ENCODE assay signal across 8 cellular contexts in the genomic region with DNA sequence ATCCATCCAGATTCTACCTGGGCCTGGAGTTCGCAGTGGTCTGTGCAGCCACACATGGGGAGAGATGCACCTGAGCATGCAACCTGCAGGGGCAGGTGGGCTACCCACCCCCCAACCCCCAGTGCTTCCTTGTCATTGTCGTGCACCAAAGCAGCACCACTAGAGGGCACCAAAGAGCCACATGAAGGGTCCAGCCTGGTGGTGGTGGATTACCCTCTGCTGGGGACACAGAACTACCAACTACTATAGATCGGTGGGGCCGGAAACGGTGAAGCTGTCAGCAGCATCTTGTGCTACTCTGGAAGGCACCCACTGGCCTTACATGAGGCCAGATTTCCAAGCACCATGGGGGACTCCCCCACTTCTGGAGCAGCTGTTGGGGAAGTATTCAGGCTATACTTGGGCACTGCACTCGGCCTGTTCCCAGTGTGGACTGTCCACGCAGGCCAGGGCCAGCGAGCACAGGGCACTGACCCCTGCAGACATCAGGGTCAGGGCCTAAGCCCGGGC.
DNase-seq lines count a peak whose midpoint lies in the region; ATAC-seq and TF ChIP-seq lines count a peak whose summit lies in the region.

No MANE protein-coding gene starts in this region.

- no TSS peak for BruUV-seq in PC-3 (replicated peaks; lab: Mats Ljungman, UMichigan)

- POLR2A ChIA-PET in CD8-positive, alpha-beta T cell (lab: Charles Lee): no interaction called here
- POLR2A ChIA-PET in PC-3 (lab: Charles Lee; ENCODE audit: unreplicated experiment): no interaction called here
- POLR2A ChIA-PET in naive thymus-derived CD8-positive, alpha-beta T cell (lab: Charles Lee): no interaction called here

- intact Hi-C loops in CD8-positive, alpha-beta T cell (cut with DNase I, micrococcal nuclease): loop anchor here (1.0 to 5.0 kb wide), 2 partner anchors 462 to 476 kb away; no protein-coding TSS in a partner anchor
- intact Hi-C loops in PC-3 (cut with micrococcal nuclease) (loop anchor here (1.0 kb wide), 3 partner anchors 392 to 476 kb away; no protein-coding TSS in a partner anchor), esophagus muscularis mucosa (cut with DNase I) (loop anchor here (2.0 to 10.0 kb wide), 2 partner anchors 389 to 459 kb away; a partner anchor contains a TSS)

- no peaks in the 10 kb centered on the region for H3K36me3 ChIP-seq in CD8-positive, alpha-beta T cell (ENCODE audit: insufficient read depth, low read length)
- H3K36me3 ChIP-seq in Karpas-422 (ENCODE audit: insufficient read depth, low read length) (no peaks in the 10 kb centered on the region), PC-3 (ENCODE audit: low read depth, low read length) (no peaks in the 10 kb centered on the region), esophagus muscularis mucosa (no peaks in the 10 kb centered on the region)

- H3K9me3 Mint-ChIP-seq in CD8-positive, alpha-beta T cell: no peaks in the 10 kb centered on the region
- no peaks in the 10 kb centered on the region for H3K9me3 Mint-ChIP-seq in naive thymus-derived CD8-positive, alpha-beta T cell
- no peaks in the 10 kb centered on the region for H3K9me3 Mint-ChIP-seq in stimulated activated effector memory CD8-positive, alpha-beta T cell treated with anti-CD3 and anti-CD28 coated beads, Interleukin-12 subunit alpha, Interleukin-12 subunit beta, amount 100 ng/mL, for 72 hours

- H3K27ac ChIP-seq in CD8-positive, alpha-beta T cell (ENCODE audit: low read depth, low read length): no peak overlapping the region
- no peak overlapping the region for H3K27ac ChIP-seq in Karpas-422 (ENCODE audit: low read length)
- no peak overlapping the region for H3K27ac ChIP-seq in PC-3 (ENCODE audit: low read length)
- H3K27ac ChIP-seq in esophagus muscularis mucosa (replicated peaks in 1 of 4): no peak overlapping the region

- peaks cover 4% of the 10 kb centered on the region for H3K4me1 Mint-ChIP-seq in CD8-positive, alpha-beta T cell (ENCODE audit: low read depth)
- H3K4me1 Mint-ChIP-seq in naive thymus-derived CD8-positive, alpha-beta T cell: peaks cover 0 to 6% (median 4%) of the 10 kb centered on the region in 4 donors
- H3K4me1 Mint-ChIP-seq in stimulated activated effector memory CD8-positive, alpha-beta T cell treated with anti-CD3 and anti-CD28 coated beads, Interleukin-12 subunit alpha, Interleukin-12 subunit beta, amount 100 ng/mL, for 72 hours: no peaks in the 10 kb centered on the region

- WGBS in esophagus muscularis mucosa: 70% methylated on average over 3 of the region's 9 CpGs

- H3K9ac ChIP-seq in Karpas-422 (ENCODE audit: low read length): no peak overlapping the region
- H3K9ac ChIP-seq in PC-3 (ENCODE audit: low read length): no peak overlapping the region

- H3K27ac Mint-ChIP-seq in CD8-positive, alpha-beta T cell: no peak overlapping the region
- H3K27ac Mint-ChIP-seq in naive thymus-derived CD8-positive, alpha-beta T cell: no peak overlapping the region
- no peak overlapping the region for H3K27ac Mint-ChIP-seq in stimulated activated effector memory CD8-positive, alpha-beta T cell treated with anti-CD3 and anti-CD28 coated beads, Interleukin-12 subunit alpha, Interleukin-12 subunit beta, amount 100 ng/mL, for 72 hours

- H3K27me3 Mint-ChIP-seq in CD8-positive, alpha-beta T cell (ENCODE audit: low read depth): no peaks in the 10 kb centered on the region
- H3K27me3 Mint-ChIP-seq in naive thymus-derived CD8-positive, alpha-beta T cell: peaks cover 0 to 3% (median 0%) of the 10 kb centered on the region in 5 donors

- no peaks in the 10 kb centered on the region for H3K9me3 ChIP-seq in CD8-positive, alpha-beta T cell (ENCODE audit: low read length)
- H3K9me3 ChIP-seq in Karpas-422 (ENCODE audit: low read length) (no peaks in the 10 kb centered on the region), PC-3 (ENCODE audit: low read length) (no peaks in the 10 kb centered on the region), esophagus muscularis mucosa (no peaks in the 10 kb centered on the region)

- TF ChIP-seq CTCF in CD8-positive, alpha-beta T cell (IDR thresholded peaks at IDR 0.05): peak; percentile 68
- TF ChIP-seq CTCF in PC-3 (conservative IDR thresholded peaks at IDR 0.05; ENCODE audit: low read depth, low read length) (peak; percentile 91), esophagus muscularis mucosa (IDR thresholded peaks at IDR 0.05) (peak; percentile 71 to 90 (median 90))

- no peaks in the 10 kb centered on the region for H3K27me3 ChIP-seq in CD8-positive, alpha-beta T cell (ENCODE audit: insufficient read depth, low read length)
- no peaks in the 10 kb centered on the region for H3K27me3 ChIP-seq in Karpas-422 (ENCODE audit: low read length)
- no peaks in the 10 kb centered on the region for H3K27me3 ChIP-seq in PC-3 (ENCODE audit: low read length)
- no peaks in the 10 kb centered on the region for H3K27me3 ChIP-seq in esophagus muscularis mucosa

- no peaks in the 10 kb centered on the region for H3K79me2 ChIP-seq in Karpas-422 (ENCODE audit: low read length)
- no peaks in the 10 kb centered on the region for H3K79me2 ChIP-seq in PC-3 (ENCODE audit: low read length)

- H3K4me1 ChIP-seq in CD8-positive, alpha-beta T cell (ENCODE audit: insufficient read depth, low read length): no peaks in the 10 kb centered on the region
- H3K4me1 ChIP-seq in Karpas-422 (ENCODE audit: low read length) (no peaks in the 10 kb centered on the region), PC-3 (ENCODE audit: insufficient read depth, low read length) (no peaks in the 10 kb centered on the region), esophagus muscularis mucosa (peaks cover 0 to 5% (median 0%) of the 10 kb centered on the region in 4 donors)

- H3F3A ChIP-seq in PC-3 (ENCODE audit: low read length, unreplicated experiment): no peaks in the 10 kb centered on the region

- peak; percentile 79 for ATAC-seq in CD8-positive, alpha-beta T cell
- ATAC-seq in GM21381 (IDR thresholded peaks at IDR 0.05; ENCODE audit: unreplicated experiment) (peak; percentile 61), PC-3 (peak; percentile 93)
- peak; percentile 96 to 97 for ATAC-seq in naive thymus-derived CD8-positive, alpha-beta T cell
- peak; percentile 82 for ATAC-seq in stimulated activated effector memory CD8-positive, alpha-beta T cell treated with anti-CD3 and anti-CD28 coated beads, Interleukin-12 subunit alpha, Interleukin-12 subunit beta, amount 100 ng/mL, for 72 hours

- H3K9me2 ChIP-seq in Karpas-422 (replicated peaks; ENCODE audit: insufficient read depth, low read length) (no peaks in the 10 kb centered on the region), PC-3 (replicated peaks; ENCODE audit: low read length) (no peaks in the 10 kb centered on the region)

- H4K20me1 ChIP-seq in Karpas-422 (ENCODE audit: insufficient read depth, low read depth, low read length) (no peaks in the 10 kb centered on the region), PC-3 (ENCODE audit: low read length) (no peaks in the 10 kb centered on the region)

- DNase-seq in CD8-positive, alpha-beta T cell: peak; percentile 59 to 83 (median 75)
- DNase-seq in Karpas-422 (peak; percentile 96), PC-3 (peak; percentile 80), activated T-cell treated with anti-CD3 and anti-CD28 coated beads for 1 hour (ENCODE audit: low read depth) (peak; percentile 73), esophagus muscularis mucosa (ENCODE audit: extremely low spot score) (peak; percentile 94)
- DNase-seq in naive thymus-derived CD8-positive, alpha-beta T cell: peak; percentile 58 to 89 (median 74)
- DNase-seq in stimulated activated effector memory CD8-positive, alpha-beta T cell treated with anti-CD3 and anti-CD28 coated beads, Interleukin-12 subunit alpha, Interleukin-12 subunit beta, amount 100 ng/mL, for 72 hours (ENCODE audit: low spot score in 2 of 2): peak; percentile 67 to 89

- CTCF ChIA-PET in CD8-positive, alpha-beta T cell (lab: Charles Lee): interaction anchor here (0.6 to 2.6 kb wide), 11 partner anchors 8 to 476 kb away, joined by 3 to 20 read pairs (median 4); no protein-coding TSS in a partner anchor
- CTCF ChIA-PET in PC-3 (lab: Charles Lee): interaction anchor here (0.7 kb wide), 1 partner anchor 62 kb away, joined by 4 read pairs; no protein-coding TSS in a partner anchor

- no peak for TF ChIP-seq POLR2A in esophagus muscularis mucosa (IDR thresholded peaks at IDR 0.05; ENCODE audit: low read depth)

- H3K4me3 Mint-ChIP-seq in CD8-positive, alpha-beta T cell: no peak overlapping the region
- H3K4me3 Mint-ChIP-seq in naive thymus-derived CD8-positive, alpha-beta T cell: no peak overlapping the region
- H3K4me3 Mint-ChIP-seq in stimulated activated effector memory CD8-positive, alpha-beta T cell treated with anti-CD3 and anti-CD28 coated beads, Interleukin-12 subunit alpha, Interleukin-12 subunit beta, amount 100 ng/mL, for 72 hours: no peak overlapping the region

- no peak overlapping the region for H2AFZ ChIP-seq in Karpas-422 (ENCODE audit: low read length)
- no peak overlapping the region for H2AFZ ChIP-seq in PC-3 (ENCODE audit: low read length)

- TF ChIP-seq EP300 in esophagus muscularis mucosa (IDR thresholded peaks at IDR 0.05): no peak

- no peak overlapping the region for H3K4me3 ChIP-seq in CD8-positive, alpha-beta T cell (ENCODE audit: low read depth, low read length)
- no peak overlapping the region for H3K4me3 ChIP-seq in Karpas-422 (ENCODE audit: low read length)
- H3K4me3 ChIP-seq in PC-3 (ENCODE audit: low read length): no peak overlapping the region
- no peak overlapping the region for H3K4me3 ChIP-seq in esophagus muscularis mucosa

- H3K4me2 ChIP-seq in Karpas-422 (ENCODE audit: low read depth, low read length, poor library complexity, severe bottlenecking) (no peak overlapping the region), PC-3 (ENCODE audit: low read length) (no peak overlapping the region)

- H3K36me3 Mint-ChIP-seq in CD8-positive, alpha-beta T cell: no peaks in the 10 kb centered on the region
- no peaks in the 10 kb centered on the region for H3K36me3 Mint-ChIP-seq in naive thymus-derived CD8-positive, alpha-beta T cell
- H3K36me3 Mint-ChIP-seq in stimulated activated effector memory CD8-positive, alpha-beta T cell treated with anti-CD3 and anti-CD28 coated beads, Interleukin-12 subunit alpha, Interleukin-12 subunit beta, amount 100 ng/mL, for 72 hours: no peaks in the 10 kb centered on the region
